In the genomic region with DNA sequence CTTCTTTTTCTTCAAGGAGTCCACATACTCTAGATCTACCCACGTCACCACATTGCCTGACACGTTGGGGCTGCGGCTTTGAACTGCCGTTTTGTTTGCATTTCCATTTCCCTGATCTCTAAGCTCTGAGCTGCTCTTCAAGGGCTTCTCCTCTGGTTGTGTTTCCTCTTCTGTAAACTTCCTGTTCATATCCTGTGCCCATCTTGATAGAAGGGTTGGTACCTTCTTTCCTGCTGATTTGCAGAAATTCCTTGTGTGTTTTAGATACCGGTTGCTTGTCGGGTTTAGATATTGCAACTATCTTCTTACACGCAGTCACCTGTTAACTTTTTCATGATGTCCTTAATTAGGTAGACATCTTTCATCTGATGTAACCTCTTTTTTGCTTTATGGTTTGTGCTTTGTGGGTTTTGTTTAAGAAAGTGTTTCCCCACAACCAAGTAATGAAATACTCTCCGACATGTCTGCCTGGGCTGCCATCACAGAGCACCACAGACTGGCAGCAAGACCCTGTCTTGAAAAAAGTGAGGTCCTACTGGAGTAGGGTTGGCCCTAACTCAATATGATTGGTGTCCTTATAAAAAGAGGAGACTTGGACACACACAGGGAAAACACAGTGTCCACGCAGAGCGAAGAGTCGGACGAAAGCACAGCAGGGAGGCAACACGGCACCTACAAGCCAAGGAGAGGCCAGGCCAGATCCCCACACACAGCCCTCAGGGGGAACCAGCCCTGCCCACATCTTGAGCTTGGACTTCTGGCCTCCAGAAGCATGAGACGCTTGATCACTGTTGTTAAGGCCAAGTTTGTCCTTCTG, we compare ENCODE assay signal across 9 cellular contexts.
A peak's percentile ranks its signal among the peaks of the same experiment; 100 is the strongest.
DNase-seq lines count a peak whose midpoint lies in the region; ATAC-seq and TF ChIP-seq lines count a peak whose summit lies in the region.
"Had no signal": no experiment of that assay in that cellular context is flagged by ENCODE, and none has a peak within 500 bp of the region (broad histone marks: within the 10 kb centered on the region; RNA-seq: fewer than 3 reads in every experiment).

No MANE protein-coding gene starts in this region.

- no peak for TF ChIP-seq POLR2A in suprapubic skin (IDR thresholded peaks at IDR 0.05)

- no peaks in the 10 kb centered on the region for H3K27me3 ChIP-seq in suprapubic skin

- peak overlapping the region; percentile 90 for H3K27ac Mint-ChIP-seq in stimulated activated effector memory CD8-positive, alpha-beta T cell treated with anti-CD3 and anti-CD28 coated beads, Interleukin-12 subunit alpha, Interleukin-12 subunit beta, amount 100 ng/mL, for 72 hours

- TF ChIP-seq EP300 in suprapubic skin (IDR thresholded peaks at IDR 0.05) = no peak

- H3K27ac ChIP-seq in suprapubic skin = no peak overlapping the region
- H3K27ac ChIP-seq: RWPE1 had no signal

- TF ChIP-seq CTCF in fibroblast of pulmonary artery (IDR thresholded peaks at IDR 0.05; ENCODE audit: low read length, missing control alignments) = no peak
- no peak for TF ChIP-seq CTCF in suprapubic skin (IDR thresholded peaks at IDR 0.05)

- peaks cover 11% of the 10 kb centered on the region for H3K36me3 Mint-ChIP-seq in stimulated activated effector memory CD8-positive, alpha-beta T cell treated with anti-CD3 and anti-CD28 coated beads, Interleukin-12 subunit alpha, Interleukin-12 subunit beta, amount 100 ng/mL, for 72 hours

- H3K36me3 ChIP-seq in suprapubic skin = no peaks in the 10 kb centered on the region

- ATAC-seq in stimulated activated effector memory CD8-positive, alpha-beta T cell treated with anti-CD3 and anti-CD28 coated beads, Interleukin-12 subunit alpha, Interleukin-12 subunit beta, amount 100 ng/mL, for 72 hours = peak; percentile 79
- ATAC-seq: GM12878 had no signal

- peaks cover 7% of the 10 kb centered on the region for H3K4me1 ChIP-seq in suprapubic skin

- WGBS in suprapubic skin = 85% methylated on average over 14 of the region's 14 CpGs

- H3K4me3 Mint-ChIP-seq in stimulated activated effector memory CD8-positive, alpha-beta T cell treated with anti-CD3 and anti-CD28 coated beads, Interleukin-12 subunit alpha, Interleukin-12 subunit beta, amount 100 ng/mL, for 72 hours = peak overlapping the region; percentile 64

- H3K9me3 ChIP-seq in suprapubic skin = no peaks in the 10 kb centered on the region

- H3K9me3 Mint-ChIP-seq in stimulated activated effector memory CD8-positive, alpha-beta T cell treated with anti-CD3 and anti-CD28 coated beads, Interleukin-12 subunit alpha, Interleukin-12 subunit beta, amount 100 ng/mL, for 72 hours = peaks cover 16% of the 10 kb centered on the region

- peaks cover 65% of the 10 kb centered on the region for H3K4me1 Mint-ChIP-seq in stimulated activated effector memory CD8-positive, alpha-beta T cell treated with anti-CD3 and anti-CD28 coated beads, Interleukin-12 subunit alpha, Interleukin-12 subunit beta, amount 100 ng/mL, for 72 hours

- H3K4me3 ChIP-seq in fibroblast of pulmonary artery (replicated peaks; ENCODE audit: low read depth, low read length) (no peak overlapping the region), suprapubic skin (no peak overlapping the region)
- H3K4me3 ChIP-seq: GM12878 had no signal

- DNase-seq in MV-4-11 (lab: John Stamatoyannopoulos, UW) = peak; percentile 98
- DNase-seq in activated CD4-positive, alpha-beta T cell treated with anti-CD3 and anti-CD28 coated beads, Interleukin-2, amount 50 U/mL, for 1 hour = peak; percentile 67
- DNase-seq in fibroblast of pulmonary artery (ENCODE audit: low read depth) = peak; percentile 14
- peak in 1 of 2 donors; percentile 66 for DNase-seq in stimulated activated effector memory CD8-positive, alpha-beta T cell treated with anti-CD3 and anti-CD28 coated beads, Interleukin-12 subunit alpha, Interleukin-12 subunit beta, amount 100 ng/mL, for 72 hours (ENCODE audit: low spot score in 2 of 2)
- DNase-seq in NCI-H2029 treated with DMSO at 0.1 percent for 48 hours (lab: John Stamatoyannopoulos, UW) = no peak
- DNase-seq in COR-L47 (lab: John Stamatoyannopoulos, UW) = no peak
- no peak for DNase-seq in suprapubic skin (ENCODE audit: low spot score in 2 of 2)

Comparison
In these comparisons a context has a peak if more than half of its experiments do, and no peak if none do; other contexts are left out.
1. DNase-seq: peak in MV-4-11 (single experiment), activated CD4-positive, alpha-beta T cell treated with anti-CD3 and anti-CD28 coated beads, Interleukin-2, amount 50 U/mL, for 1 hour (single experiment) and fibroblast of pulmonary artery (single experiment); none in NCI-H2029 treated with DMSO at 0.1 percent for 48 hours (single experiment), COR-L47 (single experiment) and suprapubic skin (0 of 2).